ENCODE assay signal across 9 cellular contexts in genomic region chr16:66740533-66740932, GRCh38. TPM values are rescaled to one million over a fixed set of nuclear protein-coding genes. Genes with fewer than 3 reads are reported as not detected.
A peak's percentile ranks its signal among the peaks of the same experiment; 100 is the strongest.
DNase-seq lines count a peak whose midpoint lies in the region; TF ChIP-seq lines count a peak whose summit lies in the region.
"Had no signal": no experiment of that assay in that cellular context is flagged by ENCODE, and none has a peak within 500 bp of the region (broad histone marks: within the 10 kb centered on the region; RNA-seq: fewer than 3 reads in every experiment).

No MANE protein-coding gene starts in this region.

- H3K4me3 ChIP-seq in HL-60 (replicated peaks; ENCODE audit: insufficient read depth, low read length) = no peak overlapping the region
- H3K4me3 ChIP-seq in left ventricle myocardium inferior = peak overlapping the region; percentile 27
- H3K4me3 ChIP-seq in spleen = no peak overlapping the region
- no peak overlapping the region for H3K4me3 ChIP-seq in Karpas-422 (ENCODE audit: low read length)

- no peak for TF ChIP-seq POLR2A in spleen (IDR thresholded peaks at IDR 0.05)

- H3K27ac ChIP-seq in HL-60 (replicated peaks) (peak overlapping the region; percentile 24; the same call in 1 of the 2 replicates), angular gyrus (ENCODE audit: low read depth, low read length) (peak overlapping the region; percentile 97), left ventricle myocardium inferior (replicated peaks) (peak overlapping the region; percentile 87), spleen (peak overlapping the region; percentile 53 to 85 (median 76)), Karpas-422 (ENCODE audit: low read length) (no peak overlapping the region)

- peaks cover 64% of the 10 kb centered on the region for H3K36me3 ChIP-seq in left ventricle myocardium inferior
- H3K36me3 ChIP-seq in spleen = peaks cover 0 to 100% (median 76%) of the 10 kb centered on the region in 6 donors
- peaks cover 44% of the 10 kb centered on the region for H3K36me3 ChIP-seq in Karpas-422 (ENCODE audit: insufficient read depth, low read length)

- TF ChIP-seq CTCF in HL-60 (IDR thresholded peaks at IDR 0.05; ENCODE audit: insufficient read depth, low read length) = no peak
- no peak for TF ChIP-seq CTCF in left ventricle myocardium inferior (IDR thresholded peaks at IDR 0.05; ENCODE audit: borderline replicate concordance)
- no peak for TF ChIP-seq CTCF in spleen (IDR thresholded peaks at IDR 0.05 in 8 of 11, conservative IDR thresholded peaks at IDR 0.05 in 3 of 11)
- no peak for TF ChIP-seq CTCF in GM13976 (IDR thresholded peaks at IDR 0.05; ENCODE audit: borderline replicate concordance, control extremely low read depth, extremely low read depth, insufficient read depth, missing control alignments)

- in situ Hi-C loops in GM13976 (cut with MboI; ENCODE audit: low sequenced_read_pairs, unreplicated experiment) = no loop called here

- intact Hi-C loops in left ventricle myocardium inferior (cut with micrococcal nuclease) = no loop called here
- intact Hi-C loops in spleen (cut with DNase I; ENCODE audit: low total_unique reads) = no loop called here

- no peaks in the 10 kb centered on the region for H3K9me2 ChIP-seq in Karpas-422 (replicated peaks; ENCODE audit: insufficient read depth, low read length)

- H3K9ac ChIP-seq in Karpas-422 (ENCODE audit: low read length) = no peak overlapping the region

- 36 to 79% (median 57%) methylated on average over 2 of the region's 2 CpGs for WGBS in spleen, 5 donors

- H2AFZ ChIP-seq in Karpas-422 (ENCODE audit: low read length) = no peak overlapping the region

- H3K79me2 ChIP-seq in Karpas-422 (ENCODE audit: low read length) = peaks cover 29% of the 10 kb centered on the region

- peaks cover 6% of the 10 kb centered on the region; the same call in 1 of the 2 replicates for H4K20me1 ChIP-seq in Karpas-422 (ENCODE audit: insufficient read depth, low read depth, low read length)

- DNase-seq in HL-60 (ENCODE audit: low read depth in 1 of 2, low spot score in 1 of 2) (no peak), left ventricle myocardium inferior (no peak), spleen (no peak), Karpas-422 (no peak), GM13976 (ENCODE audit: low spot score) (no peak), NOMO-1 treated with DMSO at 0.1 percent for 48 hours (lab: John Stamatoyannopoulos, UW; ENCODE audit: unreplicated experiment) (no peak)
- DNase-seq in stimulated activated CD4-positive, alpha-beta T cell treated with anti-CD3 and anti-CD28 coated beads, Interleukin-1b, Interleukin-23, amount 100 ng/mL, for 48 hours = no peak
- DNase-seq: activated B cell treated with CpG ODN at 0.5 μM for 24 hours had no signal

- no peaks in the 10 kb centered on the region for H3K27me3 ChIP-seq in HL-60 (ENCODE audit: insufficient read depth, poor library complexity, severe bottlenecking)
- H3K27me3 ChIP-seq in left ventricle myocardium inferior (ENCODE audit: low read depth) = no peaks in the 10 kb centered on the region
- no peaks in the 10 kb centered on the region for H3K27me3 ChIP-seq in spleen (replicated peaks in 1 of 7)
- no peaks in the 10 kb centered on the region for H3K27me3 ChIP-seq in Karpas-422 (ENCODE audit: low read length)

- H3K4me2 ChIP-seq in Karpas-422 (ENCODE audit: low read depth, low read length, poor library complexity, severe bottlenecking) = no peak overlapping the region

- no peaks in the 10 kb centered on the region for H3K9me3 ChIP-seq in left ventricle myocardium inferior (replicated peaks)
- H3K9me3 ChIP-seq in spleen = no peaks in the 10 kb centered on the region
- H3K9me3 ChIP-seq in Karpas-422 (ENCODE audit: low read length) = no peaks in the 10 kb centered on the region

- peaks cover 73% of the 10 kb centered on the region for H3K4me1 ChIP-seq in left ventricle myocardium inferior
- peaks cover 20 to 85% (median 38%) of the 10 kb centered on the region in 6 donors for H3K4me1 ChIP-seq in spleen
- no peaks in the 10 kb centered on the region for H3K4me1 ChIP-seq in Karpas-422 (ENCODE audit: low read length)

RNA-seq across cellular contexts. Expression of gene DYNC1LI2, which starts 10.9 kb away (rescaled TPM):
- total RNA-seq in left ventricle myocardium inferior (82.9 TPM), spleen (100 to 1,000 TPM in 5 of 7 donors, 10 to 100 TPM in 2; 77.7 to 132 (median 118) TPM)
- 10 to 100 TPM; 15.6 to 33.2 (median 24.5) TPM for polyA plus RNA-seq in spleen
- total RNA-seq in Karpas-422 (2014; rRNA removed; shearing (Covaris generic); ENCODE audit: low replicate concordance) = 56.7 and 68.5 TPM in 2 replicates

RNA-seq across cellular contexts. Expression of gene CMTM4, which starts 44.0 kb away (rescaled TPM):
- total RNA-seq in left ventricle myocardium inferior (11.3 TPM), spleen (10 to 100 TPM in 1 of 7 donors, 1 to 10 TPM in 6; 3.8 to 10.2 (median 7.4) TPM)
- polyA plus RNA-seq in spleen = 1 to 10 TPM in 2 of 3 donors, under 1 TPM in 1; 0.70 to 1.5 (median 1.1) TPM
- total RNA-seq in Karpas-422 (2014; rRNA removed; shearing (Covaris generic); ENCODE audit: low replicate concordance) = 0.25 and 0.71 TPM in 2 replicates
